In genomic region chr16:27890866-27891265, GRCh38 we compare ENCODE assay signal across 24 cellular contexts.
DNase-seq lines count a peak whose midpoint lies in the region; ATAC-seq and TF ChIP-seq lines count a peak whose summit lies in the region.
"Had no signal": no experiment of that assay in that cellular context is flagged by ENCODE, and none has a peak within 500 bp of the region (broad histone marks: within the 10 kb centered on the region; RNA-seq: fewer than 3 reads in every experiment).

No MANE protein-coding gene starts in this region.

- no peak overlapping the region for H4K91ac ChIP-seq in neuronal stem cell (ENCODE audit: low read depth, low read length, poor library complexity)

- H3K36me3 Mint-ChIP-seq in endodermal cell (ENCODE audit: low read depth), result no peaks in the 10 kb centered on the region
- H3K36me3 Mint-ChIP-seq: CD14-positive monocyte; CD4-positive, alpha-beta memory T cell; CD4-positive, CD25-positive, alpha-beta regulatory T cell had no signal

- no peak overlapping the region for H2AK5ac ChIP-seq in neuronal stem cell (ENCODE audit: low read depth, low read length)

- no peak overlapping the region for H2BK120ac ChIP-seq in neuronal stem cell (ENCODE audit: low read depth, low read length)

- peaks cover 1% of the 10 kb centered on the region; the same call in 1 of the 2 replicates for H3K27me3 ChIP-seq in H7 (ENCODE audit: control insufficient read depth, insufficient read depth, low read length)
- H3K27me3 ChIP-seq in endodermal cell (ENCODE audit: control insufficient read depth, insufficient read depth, low read length, poor library complexity, severe bottlenecking), result no peaks in the 10 kb centered on the region
- no peaks in the 10 kb centered on the region for H3K27me3 ChIP-seq in neuronal stem cell (ENCODE audit: control insufficient read depth in 3 of 3, insufficient read depth in 3 of 3, low read depth in 1 of 3, low read length in 3 of 3)
- H3K27me3 ChIP-seq: BE2C had no signal

- H3K79me1 ChIP-seq in neuronal stem cell (ENCODE audit: low read depth, low read length), result no peaks in the 10 kb centered on the region

- H3K4ac ChIP-seq in neuronal stem cell (ENCODE audit: low read length), result no peak overlapping the region

- H2BK12ac ChIP-seq in neuronal stem cell (ENCODE audit: low read length), result no peak overlapping the region

- 64 to 67% methylated on average over 4 to 12 of the region's 12 CpGs for WGBS in endodermal cell (ENCODE audit: insufficient coverage in 1 of 2, insufficient read length in 1 of 2), 2 experiments
- no CpG with 5 or more reads among the region's 12 CpGs for WGBS in neuronal stem cell (ENCODE audit: extremely low coverage in 2 of 2, insufficient read length in 2 of 2, insufficient replicate concordance in 1 of 2), 2 donors

- H4K8ac ChIP-seq in neuronal stem cell (ENCODE audit: low read depth, low read length), result no peak overlapping the region

- no peak overlapping the region for H2BK5ac ChIP-seq in neuronal stem cell (ENCODE audit: low read length)

- H2AFZ ChIP-seq in neuronal stem cell (ENCODE audit: low read length), result no peak overlapping the region

- DNase-seq in H7 (peak; percentile 47), endodermal cell (peak; percentile 71), neuronal stem cell (ENCODE audit: low spot score) (no peak)
- DNase-seq in stimulated activated CD4-positive, alpha-beta T cell treated with anti-CD3 and anti-CD28 coated beads, Interleukin-1b, Interleukin-23, amount 100 ng/mL, for 48 hours, result no peak
- no peak for DNase-seq in activated T-cell treated with anti-CD3 and anti-CD28 coated beads, Interleukin-2, amount 50 U/mL, for 48 hours
- DNase-seq: 8988T; ACHN; BE2C; C1 segment of cervical spinal cord; CD4-positive, alpha-beta memory T cell; CD4-positive, CD25-positive, alpha-beta regulatory T cell; CD8-positive, alpha-beta memory T cell; COR-L47; DMS 273 treated with DMSO at 0.1 percent for 48 hours; DMS153; DMS53; DMS79; DND-41; EL; GDM1 had no signal

- ATAC-seq in GM21360 (IDR thresholded peaks at IDR 0.05; ENCODE audit: unreplicated experiment), result no peak
- ATAC-seq: GM12878 had no signal

- H3K9me3 ChIP-seq in endodermal cell (ENCODE audit: control insufficient read depth, low read length) (no peaks in the 10 kb centered on the region), neuronal stem cell (replicated peaks in 1 of 2; ENCODE audit: control insufficient read depth in 2 of 2, insufficient read depth in 1 of 2, low read depth in 1 of 2, low read length in 2 of 2) (no peaks in the 10 kb centered on the region)
- H3K9me3 ChIP-seq: BE2C, BLaER1 had no signal

- no peak overlapping the region for H3K4me3 Mint-ChIP-seq in endodermal cell
- H3K4me3 Mint-ChIP-seq: CD14-positive monocyte; CD4-positive, alpha-beta memory T cell; CD4-positive, CD25-positive, alpha-beta regulatory T cell; CD8-positive, alpha-beta memory T cell had no signal

- no peak for TF ChIP-seq CTCF in endodermal cell (conservative IDR thresholded peaks at IDR 0.05)

- no peak overlapping the region for H3K14ac ChIP-seq in neuronal stem cell (ENCODE audit: low read length)

- H3K18ac ChIP-seq in neuronal stem cell (ENCODE audit: low read length), result peak overlapping the region; percentile 32

- H3K36me3 ChIP-seq in H7 (replicated peaks; ENCODE audit: control insufficient read depth, insufficient read depth, low read length) (no peaks in the 10 kb centered on the region), endodermal cell (ENCODE audit: control insufficient read depth, insufficient read depth, low read length) (no peaks in the 10 kb centered on the region), neuronal stem cell (replicated peaks in 1 of 2; ENCODE audit: control insufficient read depth in 2 of 2, insufficient read depth in 2 of 2, low read length in 2 of 2) (no peaks in the 10 kb centered on the region)
- H3K36me3 ChIP-seq: BE2C, BLaER1 had no signal

- H3K23ac ChIP-seq in neuronal stem cell (ENCODE audit: low read depth, low read length, poor library complexity), result peak overlapping the region; percentile 25

- no peak overlapping the region for H3K27ac Mint-ChIP-seq in endodermal cell
- H3K27ac Mint-ChIP-seq: CD14-positive monocyte; CD4-positive, alpha-beta memory T cell; CD4-positive, CD25-positive, alpha-beta regulatory T cell had no signal

- H3K27me3 Mint-ChIP-seq in endodermal cell (ENCODE audit: insufficient read depth), result peaks cover 20% of the 10 kb centered on the region

- H3K9ac ChIP-seq in endodermal cell (ENCODE audit: extremely low read depth, low read length, poor library complexity, severe bottlenecking) (no peak overlapping the region), neuronal stem cell (ENCODE audit: low read depth, low read length, poor library complexity) (no peak overlapping the region)
- H3K9ac ChIP-seq: BLaER1 had no signal

- H3K4me1 Mint-ChIP-seq in endodermal cell, result no peaks in the 10 kb centered on the region
- H3K4me1 Mint-ChIP-seq: CD14-positive monocyte; CD4-positive, alpha-beta memory T cell; CD4-positive, CD25-positive, alpha-beta regulatory T cell; CD8-positive, alpha-beta memory T cell had no signal

- H3K4me2 ChIP-seq in neuronal stem cell (ENCODE audit: insufficient read depth, low read length, poor library complexity, severe bottlenecking), result no peak overlapping the region
- H3K4me2 ChIP-seq: BLaER1 had no signal

- H3K4me3 ChIP-seq in H7 (ENCODE audit: insufficient read depth, low read depth, low read length), result no peak overlapping the region
- no peak overlapping the region for H3K4me3 ChIP-seq in endodermal cell (ENCODE audit: low read length)
- no peak overlapping the region for H3K4me3 ChIP-seq in neuronal stem cell (ENCODE audit: low read length in 2 of 2)
- H3K4me3 ChIP-seq: BLaER1, GM12878 had no signal

- H3K4me1 ChIP-seq in endodermal cell (ENCODE audit: control insufficient read depth, insufficient read depth, low read length), result no peaks in the 10 kb centered on the region
- H3K4me1 ChIP-seq in neuronal stem cell (ENCODE audit: control insufficient read depth in 2 of 2, insufficient read depth in 1 of 2, low read depth in 1 of 2, low read length in 2 of 2), result peaks cover 0 to 4% of the 10 kb centered on the region in 2 donors
- H3K4me1 ChIP-seq: BE2C, BLaER1 had no signal

- no peak overlapping the region for H2BK15ac ChIP-seq in neuronal stem cell (ENCODE audit: low read length)

- H3K27ac ChIP-seq in endodermal cell (ENCODE audit: low read depth, low read length), result no peak overlapping the region
- no peak overlapping the region for H3K27ac ChIP-seq in neuronal stem cell (replicated peaks; ENCODE audit: low read length)
- H3K27ac ChIP-seq: BLaER1 had no signal

- H3K9me3 Mint-ChIP-seq in endodermal cell, result no peaks in the 10 kb centered on the region
- H3K9me3 Mint-ChIP-seq: CD4-positive, alpha-beta memory T cell; CD8-positive, alpha-beta memory T cell had no signal

Comparison
In these comparisons a context has a peak if more than half of its experiments do, and no peak if none do; other contexts are left out.
1. DNase-seq: peak in H7 (single experiment) and endodermal cell (single experiment); none in neuronal stem cell (single experiment), stimulated activated CD4-positive, alpha-beta T cell treated with anti-CD3 and anti-CD28 coated beads, Interleukin-1b, Interleukin-23, amount 100 ng/mL, for 48 hours (single experiment) and activated T-cell treated with anti-CD3 and anti-CD28 coated beads, Interleukin-2, amount 50 U/mL, for 48 hours (0 of 2).